Comparison of ENCODE assay signal across 8 cellular contexts in genomic region chr14:88823968-88824313, GRCh38. TPM values are rescaled to one million over a fixed set of nuclear protein-coding genes. Genes with fewer than 3 reads are reported as not detected.
A peak's percentile ranks its signal among the peaks of the same experiment; 100 is the strongest.
DNase-seq lines count a peak whose midpoint lies in the region; ATAC-seq and TF ChIP-seq lines count a peak whose summit lies in the region.

No MANE protein-coding gene starts in this region.

- H3K18ac ChIP-seq in trophoblast cell (ENCODE audit: low read length), result no peak overlapping the region

- no peak for TF ChIP-seq CTCF in 22Rv1 (IDR thresholded peaks at IDR 0.05)
- no peak for TF ChIP-seq CTCF in endodermal cell (conservative IDR thresholded peaks at IDR 0.05)

- no peaks in the 10 kb centered on the region for H4K20me1 ChIP-seq in Karpas-422 (ENCODE audit: insufficient read depth, low read depth, low read length)

- H2AK5ac ChIP-seq in trophoblast cell (ENCODE audit: low read length), result no peak overlapping the region

- H3K9me2 ChIP-seq in Karpas-422 (replicated peaks; ENCODE audit: insufficient read depth, low read length), result no peaks in the 10 kb centered on the region

- H3K9me3 ChIP-seq in Karpas-422 (ENCODE audit: low read length) (no peaks in the 10 kb centered on the region), endodermal cell (ENCODE audit: control insufficient read depth, low read length) (no peaks in the 10 kb centered on the region), trophoblast cell (ENCODE audit: insufficient read depth, low read depth, low read length) (no peaks in the 10 kb centered on the region)

- H3K4me1 ChIP-seq in Karpas-422 (ENCODE audit: low read length) (peaks cover 20% of the 10 kb centered on the region), endodermal cell (ENCODE audit: control insufficient read depth, insufficient read depth, low read length) (no peaks in the 10 kb centered on the region), trophoblast cell (ENCODE audit: control insufficient read depth in 1 of 2, insufficient read depth in 2 of 2, low read length in 2 of 2) (no peaks in the 10 kb centered on the region)

- H3K4ac ChIP-seq in trophoblast cell (ENCODE audit: low read depth, low read length), result no peak overlapping the region

- H4K91ac ChIP-seq in trophoblast cell (ENCODE audit: low read depth, low read length), result no peak overlapping the region

- peak overlapping the region; percentile 94 for H3K4me3 ChIP-seq in Karpas-422 (ENCODE audit: low read length)
- H3K4me3 ChIP-seq in endodermal cell (ENCODE audit: low read length), result peak overlapping the region; percentile 85
- H3K4me3 ChIP-seq in trophoblast cell (ENCODE audit: low read depth, low read length), result no peak overlapping the region

- no peak overlapping the region for H3K23ac ChIP-seq in trophoblast cell (ENCODE audit: low read length)

- H3K36me3 ChIP-seq in Karpas-422 (ENCODE audit: insufficient read depth, low read length), result no peaks in the 10 kb centered on the region
- no peaks in the 10 kb centered on the region for H3K36me3 ChIP-seq in endodermal cell (ENCODE audit: control insufficient read depth, insufficient read depth, low read length)
- no peaks in the 10 kb centered on the region for H3K36me3 ChIP-seq in trophoblast cell (ENCODE audit: control insufficient read depth in 1 of 2, insufficient read depth in 2 of 2, low read length in 2 of 2)

- H3K4me2 ChIP-seq in Karpas-422 (ENCODE audit: low read depth, low read length, poor library complexity, severe bottlenecking) (peak overlapping the region; percentile 99), trophoblast cell (ENCODE audit: low read length) (peak overlapping the region; percentile 94)

- H3K79me1 ChIP-seq in trophoblast cell (ENCODE audit: low read length), result peaks cover 5% of the 10 kb centered on the region

- WGBS in endodermal cell (ENCODE audit: insufficient coverage in 1 of 2, insufficient read length in 1 of 2), 2 experiments, result 10 to 23% methylated on average over 2 to 9 of the region's 9 CpGs
- WGBS in trophoblast cell (ENCODE audit: extremely low coverage, insufficient coverage, insufficient read length), result no CpG with 5 or more reads among the region's 9 CpGs

- H3K27ac Mint-ChIP-seq in endodermal cell, result peak overlapping the region; percentile 100

- no peak overlapping the region for H3K14ac ChIP-seq in trophoblast cell (ENCODE audit: low read length)

- no peak overlapping the region for H4K12ac ChIP-seq in trophoblast cell (ENCODE audit: low read depth, low read length)

- DNase-seq in Karpas-422 (no peak), endodermal cell (no peak), trophoblast cell (no peak), anterior cingulate cortex (lab: John Stamatoyannopoulos, UW) (no peak), NCI-H82 (lab: John Stamatoyannopoulos, UW) (no peak), NCI-H524 treated with DMSO at 0.1 percent for 48 hours (lab: John Stamatoyannopoulos, UW) (no peak)

- H2BK120ac ChIP-seq in trophoblast cell (ENCODE audit: insufficient read depth, low read length, poor library complexity), result no peak overlapping the region

- no peaks in the 10 kb centered on the region for H3K36me3 Mint-ChIP-seq in endodermal cell (ENCODE audit: low read depth)

- H3K4me1 Mint-ChIP-seq in endodermal cell, result peaks cover 28% of the 10 kb centered on the region

- ATAC-seq in GM19467 (IDR thresholded peaks at IDR 0.05; ENCODE audit: unreplicated experiment), result peak; percentile 4

- peaks cover 3% of the 10 kb centered on the region for H3K27me3 Mint-ChIP-seq in endodermal cell (ENCODE audit: insufficient read depth)

- H4K8ac ChIP-seq in trophoblast cell (ENCODE audit: low read depth, low read length), result peak overlapping the region; percentile 70

- no peak overlapping the region for H2BK12ac ChIP-seq in trophoblast cell (ENCODE audit: low read length)

- H2AFZ ChIP-seq in Karpas-422 (ENCODE audit: low read length) (peak overlapping the region; percentile 100), trophoblast cell (ENCODE audit: insufficient read depth, low read length, poor library complexity) (peak overlapping the region; percentile 89)

- H3K27ac ChIP-seq in 22Rv1, result peak overlapping the region; percentile 86
- H3K27ac ChIP-seq in Karpas-422 (ENCODE audit: low read length), result no peak overlapping the region
- peak overlapping the region; percentile 99 for H3K27ac ChIP-seq in endodermal cell (ENCODE audit: low read depth, low read length)
- H3K27ac ChIP-seq in trophoblast cell (ENCODE audit: low read depth, low read length), result no peak overlapping the region

- H3K27me3 ChIP-seq in Karpas-422 (ENCODE audit: low read length) (no peaks in the 10 kb centered on the region), endodermal cell (ENCODE audit: control insufficient read depth, insufficient read depth, low read length, poor library complexity, severe bottlenecking) (no peaks in the 10 kb centered on the region), trophoblast cell (ENCODE audit: insufficient read depth, low read length) (no peaks in the 10 kb centered on the region)

- no peaks in the 10 kb centered on the region for H3K9me3 Mint-ChIP-seq in endodermal cell

- H2BK5ac ChIP-seq in trophoblast cell (ENCODE audit: low read depth, low read length, poor library complexity), result no peak overlapping the region

- peak overlapping the region; percentile 65 for H3K4me3 Mint-ChIP-seq in endodermal cell

- H3K9ac ChIP-seq in Karpas-422 (ENCODE audit: low read length) (peak overlapping the region; percentile 87), endodermal cell (ENCODE audit: extremely low read depth, low read length, poor library complexity, severe bottlenecking) (peak overlapping the region; percentile 94), trophoblast cell (ENCODE audit: low read length) (no peak overlapping the region)

- H3K79me2 ChIP-seq in Karpas-422 (ENCODE audit: low read length) (no peaks in the 10 kb centered on the region), trophoblast cell (ENCODE audit: control insufficient read depth, insufficient read depth, low read length, poor library complexity) (peaks cover 3% of the 10 kb centered on the region)

RNA-seq across cellular contexts. Expression of gene TTC8, which starts 0.5 kb away (rescaled TPM):
- total RNA-seq in Karpas-422 (2014; rRNA removed; shearing (Covaris generic); ENCODE audit: low replicate concordance), result 10.4 and 16.0 TPM in 2 replicates
- 10 to 100 TPM; 25.6 to 33.4 TPM for total RNA-seq in endodermal cell
- polyA plus RNA-seq in endodermal cell (2013, experiment 1 of 2), result 24.5 TPM
- 22.5 TPM for polyA plus RNA-seq in endodermal cell (2013, experiment 2 of 2)
- polyA plus RNA-seq in trophoblast cell (2013), result 6.5 and 8.3 TPM in 2 replicates

RNA-seq across cellular contexts. Expression of gene EML5, which starts 31.2 kb away (rescaled TPM):
- total RNA-seq in Karpas-422 (2014; rRNA removed; shearing (Covaris generic); ENCODE audit: low replicate concordance), result 0.37 and 0.79 TPM in 2 replicates
- 1 to 10 TPM; 1.7 to 2.3 TPM for total RNA-seq in endodermal cell
- polyA plus RNA-seq in endodermal cell (2013, experiment 1 of 2), result 0.39 TPM
- polyA plus RNA-seq in endodermal cell (2013, experiment 2 of 2), result 0.41 TPM
- 0.03 and 0.04 TPM in 2 replicates for polyA plus RNA-seq in trophoblast cell (2013)

Comparison
In these comparisons a context has a peak if more than half of its experiments do, and no peak if none do; other contexts are left out.
1. H3K27ac ChIP-seq: peak in 22Rv1 (single experiment) and endodermal cell (single experiment); none in Karpas-422 (single experiment) and trophoblast cell (single experiment).